ENCODE assay signal across 9 cellular contexts in the genomic region with DNA sequence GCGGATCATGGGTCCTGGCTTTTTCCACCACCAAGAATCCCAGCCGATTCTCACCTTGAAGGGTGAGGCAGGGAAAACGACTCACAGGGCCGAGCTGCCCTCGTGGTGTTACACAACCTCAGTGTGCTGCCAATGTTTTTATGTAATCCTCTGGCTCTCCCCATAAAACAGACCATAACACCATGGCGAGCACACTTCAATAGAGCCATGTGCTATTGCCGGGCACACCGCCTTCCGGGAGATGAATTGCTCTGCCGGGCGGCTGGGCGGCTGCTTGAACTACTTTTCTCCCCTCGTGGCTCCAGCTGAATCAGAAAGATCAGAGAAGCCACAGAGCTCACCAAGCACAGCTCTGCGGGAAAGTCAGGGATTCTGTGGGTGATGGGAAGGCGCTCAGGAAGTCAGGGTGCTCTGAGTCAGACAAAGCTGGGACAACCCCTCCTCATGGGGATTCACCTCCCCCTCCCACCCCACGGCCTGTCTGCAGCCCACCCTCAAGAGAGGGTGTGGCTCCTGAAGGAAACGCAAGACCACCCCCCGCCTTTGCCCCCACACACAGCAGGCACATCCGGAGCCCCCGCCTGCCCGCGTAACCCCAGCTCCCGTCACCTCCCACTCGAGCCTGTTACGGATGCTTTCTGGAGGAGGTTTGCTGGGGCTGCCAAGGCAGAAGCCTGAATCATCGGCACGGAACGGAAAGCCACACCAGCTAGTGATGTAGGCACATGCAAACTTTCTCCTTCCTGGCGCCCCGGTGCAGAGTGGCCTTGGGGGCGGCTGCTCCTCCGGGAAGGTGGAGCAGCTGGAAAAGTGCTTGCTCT. TPM values are rescaled to one million over a fixed set of nuclear protein-coding genes. Genes with fewer than 3 reads are reported as not detected.
DNase-seq lines count a peak whose midpoint lies in the region; ATAC-seq and TF ChIP-seq lines count a peak whose summit lies in the region.
"Had no signal": no experiment of that assay in that cellular context is flagged by ENCODE, and none has a peak within 500 bp of the region (broad histone marks: within the 10 kb centered on the region; RNA-seq: fewer than 3 reads in every experiment).

No MANE protein-coding gene starts in this region.

- intact Hi-C loops in ovary (cut with DNase I) (no loop called here), OCI-LY7 (cut with micrococcal nuclease; ENCODE audit: unreplicated experiment) (no loop called here)

- H3T11ph ChIP-seq in H9 (ENCODE audit: low read length): no peak overlapping the region

- no peak overlapping the region for H2BK15ac ChIP-seq in H9 (ENCODE audit: low read depth, low read length)

- no peak overlapping the region for H3K4me3 ChIP-seq in ovary
- H3K4me3 ChIP-seq in OCI-LY7 (ENCODE audit: low read depth, low read length, poor library complexity, severe bottlenecking): no peak overlapping the region
- H3K4me3 ChIP-seq: PC-9 had no signal

- no TSS peak for BruUV-seq in OCI-LY7 (replicated peaks; lab: Mats Ljungman, UMichigan)

- H3K4me3 Mint-ChIP-seq in H9: no peak overlapping the region

- H3K14ac ChIP-seq in H9 (ENCODE audit: insufficient read depth, low read length): no peak overlapping the region; the same call in 1 of the 2 replicates

- no peak overlapping the region for H3K9ac ChIP-seq in H9 (ENCODE audit: extremely low read depth, insufficient read length, low read length)

- H2BK12ac ChIP-seq in H9 (ENCODE audit: insufficient read length, low read depth, low read length): no peak overlapping the region

- DNase-seq in HCEC 1CT (peak; percentile 88), epithelial cell of prostate (ENCODE audit: low read depth, low spot score) (peak; percentile 12), ovary (peak in 4 of 5 donors; percentile 29 to 75 (median 48)), NCI-H187 treated with DMSO at 0.1 percent for 48 hours (lab: John Stamatoyannopoulos, UW) (no peak), H9 (no peak), OCI-LY7 (ENCODE audit: low spot score) (no peak)
- DNase-seq in activated CD4-positive, alpha-beta T cell treated with anti-CD3 and anti-CD28 coated beads for 4 hours: peak; percentile 40 to 59

- H3K27me3 ChIP-seq in ovary (no peaks in the 10 kb centered on the region), H9 (ENCODE audit: insufficient read depth, low read length) (peaks cover 40% of the 10 kb centered on the region)

- H3K4me2 ChIP-seq in H9 (ENCODE audit: insufficient read depth, insufficient read length, low read length) (no peak overlapping the region), OCI-LY7 (ENCODE audit: low read length) (no peak overlapping the region)
- H3K4me2 ChIP-seq: PC-9 had no signal

- H2AK5ac ChIP-seq in H9 (ENCODE audit: insufficient read length, low read length): no peak overlapping the region

- peaks cover 0 to 10% of the 10 kb centered on the region in 2 experiments; a peak in 3 of 5 replicates for H3K9me3 Mint-ChIP-seq in H9

- H3K36me3 Mint-ChIP-seq in H9 (ENCODE audit: insufficient read depth in 1 of 3, low read depth in 3 of 3): no peaks in the 10 kb centered on the region

- H4K91ac ChIP-seq in H9 (ENCODE audit: insufficient read length, low read depth, low read length): no peak overlapping the region

- H3K9me2 ChIP-seq in OCI-LY7 (ENCODE audit: insufficient read depth, low read length): no peaks in the 10 kb centered on the region

- H3K4me1 Mint-ChIP-seq in H9: peaks cover 5 to 24% of the 10 kb centered on the region in 2 experiments

- no peak for TF ChIP-seq EP300 in ovary (IDR thresholded peaks at IDR 0.05)

- H3K27ac ChIP-seq in epithelial cell of prostate: no peak overlapping the region
- no peak overlapping the region for H3K27ac ChIP-seq in ovary
- no peak overlapping the region for H3K27ac ChIP-seq in H9 (ENCODE audit: insufficient read length, low read depth, low read length)
- no peak overlapping the region for H3K27ac ChIP-seq in OCI-LY7 (ENCODE audit: low read depth, low read length, poor library complexity, severe bottlenecking)
- H3K27ac ChIP-seq: PC-9 had no signal

- no peaks in the 10 kb centered on the region for H3K79me1 ChIP-seq in H9 (ENCODE audit: insufficient read depth, low read depth, low read length, poor library complexity, severe bottlenecking)

- H3K27ac Mint-ChIP-seq in H9: no peak overlapping the region

- H3K4ac ChIP-seq in H9 (ENCODE audit: low read depth, low read length): no peak overlapping the region

- H3K36me3 ChIP-seq in ovary: no peaks in the 10 kb centered on the region
- H3K36me3 ChIP-seq in OCI-LY7 (ENCODE audit: insufficient read depth, low read length): no peaks in the 10 kb centered on the region

- 1 to 5% (median 1%) methylated on average over 27 to 32 of the region's 32 CpGs for WGBS in ovary, 3 donors
- WGBS in H9 (ENCODE audit: extremely low coverage, insufficient read length, low lambda C conversion rate): no CpG with 5 or more reads among the region's 32 CpGs

- no peak for TF ChIP-seq POLR2A in ovary (IDR thresholded peaks at IDR 0.05)

- H3K27me3 Mint-ChIP-seq in H9 (ENCODE audit: low read depth): peaks cover 88% of the 10 kb centered on the region

- no peak overlapping the region for H2AFZ ChIP-seq in H9 (ENCODE audit: low read length)
- H2AFZ ChIP-seq in OCI-LY7 (ENCODE audit: low read length): no peak overlapping the region
- H2AFZ ChIP-seq: PC-9 had no signal

- TF ChIP-seq CTCF in ovary (IDR thresholded peaks at IDR 0.05) (no peak), H9 (conservative IDR thresholded peaks at IDR 0.05) (no peak), OCI-LY7 (conservative IDR thresholded peaks at IDR 0.05; ENCODE audit: low read length) (no peak)

- H3K4me1 ChIP-seq in ovary (ENCODE audit: insufficient read depth) (peaks cover 3% of the 10 kb centered on the region), H9 (ENCODE audit: insufficient read depth, low read length) (no peaks in the 10 kb centered on the region), OCI-LY7 (ENCODE audit: insufficient read depth, low read length, poor library complexity, severe bottlenecking) (no peaks in the 10 kb centered on the region)

- POLR2A ChIA-PET in OCI-LY7 (lab: Charles Lee): no interaction called here

- H4K20me1 ChIP-seq in H9 (ENCODE audit: control insufficient read depth, insufficient read depth, insufficient read length) (no peaks in the 10 kb centered on the region), OCI-LY7 (ENCODE audit: insufficient read depth, low read length) (no peaks in the 10 kb centered on the region)

- no peak for ATAC-seq in GM21515 (IDR thresholded peaks at IDR 0.05; ENCODE audit: unreplicated experiment)

- H4K5ac ChIP-seq in H9 (ENCODE audit: insufficient read length, low read depth, low read length): no peak overlapping the region

- H2BK120ac ChIP-seq in H9 (ENCODE audit: low read depth, low read length, poor library complexity, severe bottlenecking): no peak overlapping the region

- CTCF ChIA-PET in OCI-LY7 (lab: Charles Lee; ENCODE audit: unreplicated experiment): no interaction called here

- H3K9me3 ChIP-seq in ovary (no peaks in the 10 kb centered on the region), H9 (ENCODE audit: control insufficient read depth, low read depth, low read length) (no peaks in the 10 kb centered on the region), OCI-LY7 (ENCODE audit: low read length) (no peaks in the 10 kb centered on the region)

- no peak overlapping the region for H2BK5ac ChIP-seq in H9 (ENCODE audit: insufficient read length, low read length)

- H3K79me2 ChIP-seq in H9 (ENCODE audit: insufficient read depth, low read length) (no peaks in the 10 kb centered on the region), OCI-LY7 (ENCODE audit: insufficient read depth, low read depth, low read length) (no peaks in the 10 kb centered on the region)

- no peak overlapping the region for H3K56ac ChIP-seq in H9 (ENCODE audit: insufficient read length, low read depth, low read length)

- H2BK20ac ChIP-seq in H9 (ENCODE audit: low read depth, low read length, poor library complexity, severe bottlenecking): no peak overlapping the region

- H3K18ac ChIP-seq in H9 (ENCODE audit: insufficient read length, low read depth, low read length): no peak overlapping the region

- no peak overlapping the region for H3K23ac ChIP-seq in H9 (ENCODE audit: insufficient read length, low read depth, low read length)

- H3K23me2 ChIP-seq in H9 (ENCODE audit: insufficient read length, low read depth, low read length, poor library complexity, severe bottlenecking): no peaks in the 10 kb centered on the region

- H4K8ac ChIP-seq in H9 (replicated peaks; ENCODE audit: insufficient read length, low read depth, low read length): no peak overlapping the region

RNA-seq across cellular contexts. Expression of a gene that starts 1.8 kb away (rescaled TPM):
- total RNA-seq in ovary: 10 to 100 TPM in 1 of 7 donors, 1 to 10 TPM in 3, under 1 TPM in 3; 0.12 to 21.9 (median 1.8) TPM
- under 1 TPM in 1 of 2 donors, not detected in 1; 0.57 TPM for polyA plus RNA-seq in ovary
- 0.35 and 0.88 TPM in 2 replicates for total RNA-seq in H9 (2021)
- 0.28 TPM in 1 of 2 replicates, not detected in the other for total RNA-seq in OCI-LY7 (2014; rRNA removed; shearing (Covaris generic))
- total RNA-seq in OCI-LY7 (2022): not detected in 2 replicates

Comparison
In these comparisons a context has a peak if more than half of its experiments do, and no peak if none do; other contexts are left out.
1. DNase-seq: peak in HCEC 1CT (single experiment), activated CD4-positive, alpha-beta T cell treated with anti-CD3 and anti-CD28 coated beads for 4 hours (2 of 2), epithelial cell of prostate (single experiment) and ovary (4 of 5); none in NCI-H187 treated with DMSO at 0.1 percent for 48 hours (single experiment), H9 (single experiment) and OCI-LY7 (single experiment).